9 cellular contexts compared by ENCODE assay signal in the genomic region with DNA sequence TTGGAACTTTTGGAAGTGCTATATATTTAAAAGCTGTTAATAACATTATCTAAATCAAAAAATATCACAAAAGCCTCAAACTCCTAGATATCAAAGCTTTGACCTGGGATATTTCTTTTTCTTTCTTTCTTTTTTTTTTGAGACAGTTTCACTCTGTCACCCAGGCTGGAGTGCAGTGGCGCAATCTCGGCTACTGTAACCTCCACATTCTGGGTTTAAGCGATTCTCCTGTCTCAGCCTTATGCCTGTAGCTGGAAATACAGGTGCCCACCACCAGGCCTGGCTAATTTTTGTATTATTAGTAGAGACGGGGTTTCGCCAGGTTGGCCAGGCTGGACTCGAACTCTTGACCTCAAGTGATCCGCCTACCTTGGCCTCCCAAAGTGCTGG. TPM values are rescaled to one million over a fixed set of nuclear protein-coding genes. Genes with fewer than 3 reads are reported as not detected.
DNase-seq lines count a peak whose midpoint lies in the region; ATAC-seq and TF ChIP-seq lines count a peak whose summit lies in the region.
"Had no signal": no experiment of that assay in that cellular context is flagged by ENCODE, and none has a peak within 500 bp of the region (broad histone marks: within the 10 kb centered on the region; RNA-seq: fewer than 3 reads in every experiment).

No MANE protein-coding gene starts in this region.

- peak overlapping the region; percentile 81 for H3K4me2 ChIP-seq in OCI-LY3 (ENCODE audit: low read length)
- H3K4me2 ChIP-seq in parathyroid adenoma (ENCODE audit: low read length), result no peak overlapping the region

- DNase-seq in CD4-positive, CD25-positive, alpha-beta regulatory T cell, result no peak
- DNase-seq in dorsolateral prefrontal cortex, result no peak
- DNase-seq in naive thymus-derived CD8-positive, alpha-beta T cell, result no peak
- DNase-seq: central memory CD4-positive, alpha-beta T cell had no signal

- peaks cover 58% of the 10 kb centered on the region for H3K4me1 ChIP-seq in CD4-positive, CD25-positive, alpha-beta regulatory T cell (ENCODE audit: control insufficient read depth, insufficient read depth, low read length, poor library complexity, severe bottlenecking)
- H3K4me1 ChIP-seq in OCI-LY3 (ENCODE audit: low read length) (peaks cover 86% of the 10 kb centered on the region), parathyroid adenoma (peaks cover 5% of the 10 kb centered on the region)

- no peaks in the 10 kb centered on the region for H3K27me3 ChIP-seq in CD4-positive, CD25-positive, alpha-beta regulatory T cell (ENCODE audit: control insufficient read depth, insufficient read depth, low read length)
- H3K27me3 ChIP-seq in OCI-LY3 (ENCODE audit: low read depth, low read length), result no peaks in the 10 kb centered on the region
- no peaks in the 10 kb centered on the region for H3K27me3 ChIP-seq in dorsolateral prefrontal cortex
- no peaks in the 10 kb centered on the region for H3K27me3 ChIP-seq in parathyroid adenoma (ENCODE audit: control insufficient read depth, insufficient read depth, low read length)

- H2AFZ ChIP-seq in OCI-LY3 (ENCODE audit: low read depth, low read length) (no peak overlapping the region), parathyroid adenoma (no peak overlapping the region)

- ATAC-seq in CD4-positive, CD25-positive, alpha-beta regulatory T cell (ENCODE audit: low read depth in 2 of 2), result no peak
- no peak for ATAC-seq in GM18868 (IDR thresholded peaks at IDR 0.05; ENCODE audit: unreplicated experiment)
- no peak for ATAC-seq in GM18907 (IDR thresholded peaks at IDR 0.05; ENCODE audit: unreplicated experiment)
- ATAC-seq in HG02981 (IDR thresholded peaks at IDR 0.05; ENCODE audit: unreplicated experiment), result no peak
- ATAC-seq in naive thymus-derived CD8-positive, alpha-beta T cell, result no peak

- no peak for TF ChIP-seq CTCF in OCI-LY3 (IDR thresholded peaks at IDR 0.05; ENCODE audit: low read depth, low read length)
- TF ChIP-seq CTCF in dorsolateral prefrontal cortex (IDR thresholded peaks at IDR 0.05 in 54 of 56, conservative IDR thresholded peaks at IDR 0.05 in 2 of 56; ENCODE audit: low read depth in 1 of 56, partially characterized antibody in 56 of 56), result no peak
- no peak for TF ChIP-seq CTCF in parathyroid adenoma (IDR thresholded peaks at IDR 0.05)

- no peaks in the 10 kb centered on the region for H3K9me3 Mint-ChIP-seq in CD4-positive, CD25-positive, alpha-beta regulatory T cell
- no peaks in the 10 kb centered on the region for H3K9me3 Mint-ChIP-seq in naive thymus-derived CD8-positive, alpha-beta T cell

- H3K4me3 Mint-ChIP-seq in CD4-positive, CD25-positive, alpha-beta regulatory T cell, result peak overlapping the region in 1 of 4 donors; percentile 23
- H3K4me3 Mint-ChIP-seq in naive thymus-derived CD8-positive, alpha-beta T cell, result peak overlapping the region in 1 of 10 donors; percentile 55

- POLR2A ChIA-PET in naive thymus-derived CD8-positive, alpha-beta T cell (lab: Charles Lee), result no interaction called here

- no peaks in the 10 kb centered on the region for H3K27me3 Mint-ChIP-seq in CD4-positive, CD25-positive, alpha-beta regulatory T cell
- no peaks in the 10 kb centered on the region for H3K27me3 Mint-ChIP-seq in naive thymus-derived CD8-positive, alpha-beta T cell

- H3K27ac ChIP-seq in CD4-positive, CD25-positive, alpha-beta regulatory T cell (ENCODE audit: insufficient read depth, low read length, poor library complexity, severe bottlenecking), result no peak overlapping the region
- peak overlapping the region; percentile 90 for H3K27ac ChIP-seq in OCI-LY3 (ENCODE audit: low read length)
- H3K27ac ChIP-seq in dorsolateral prefrontal cortex, result peak overlapping the region in 33 of 59 donors; percentile 2 to 78 (median 51)
- H3K27ac ChIP-seq in parathyroid adenoma, result peak overlapping the region; percentile 47

- intact Hi-C loops in dorsolateral prefrontal cortex (cut with DNase I), result no loop called here

- H3K36me3 Mint-ChIP-seq in CD4-positive, CD25-positive, alpha-beta regulatory T cell, result peaks cover 8% of the 10 kb centered on the region
- H3K36me3 Mint-ChIP-seq in naive thymus-derived CD8-positive, alpha-beta T cell, result peaks cover 0 to 10% (median 0%) of the 10 kb centered on the region in 3 donors

- peaks cover 100% of the 10 kb centered on the region for H3K79me2 ChIP-seq in OCI-LY3 (ENCODE audit: low read length)
- H3K79me2 ChIP-seq in parathyroid adenoma, result peaks cover 4% of the 10 kb centered on the region

- H3K9me3 ChIP-seq in CD4-positive, CD25-positive, alpha-beta regulatory T cell (ENCODE audit: control insufficient read depth in 2 of 2, low read length in 2 of 2), result no peaks in the 10 kb centered on the region
- H3K9me3 ChIP-seq in OCI-LY3 (ENCODE audit: insufficient read depth, low read length) (no peaks in the 10 kb centered on the region), parathyroid adenoma (ENCODE audit: control insufficient read depth, low read length) (no peaks in the 10 kb centered on the region)

- H3K9ac ChIP-seq in OCI-LY3 (ENCODE audit: low read length), result peak overlapping the region; percentile 67
- H3K9ac ChIP-seq in parathyroid adenoma, result no peak overlapping the region

- H3K27ac Mint-ChIP-seq in CD4-positive, CD25-positive, alpha-beta regulatory T cell, result peak overlapping the region in 2 of 3 donors; percentile 76 to 87
- peak overlapping the region in 4 of 10 donors; percentile 38 to 68 (median 53) for H3K27ac Mint-ChIP-seq in naive thymus-derived CD8-positive, alpha-beta T cell

- H3K36me3 ChIP-seq in CD4-positive, CD25-positive, alpha-beta regulatory T cell (ENCODE audit: control insufficient read depth, insufficient read depth, low read length), result no peaks in the 10 kb centered on the region
- H3K36me3 ChIP-seq in OCI-LY3 (replicated peaks; ENCODE audit: low read depth, low read length) (peaks cover 25% of the 10 kb centered on the region), parathyroid adenoma (ENCODE audit: control insufficient read depth, insufficient read depth, low read length) (no peaks in the 10 kb centered on the region)

- H4K20me1 ChIP-seq in OCI-LY3 (ENCODE audit: insufficient read depth, low read length), result peaks cover 75% of the 10 kb centered on the region

- no peak overlapping the region for H3K4me3 ChIP-seq in CD4-positive, CD25-positive, alpha-beta regulatory T cell (ENCODE audit: low read depth, low read length)
- H3K4me3 ChIP-seq in OCI-LY3 (ENCODE audit: low read length) (peak overlapping the region; percentile 63), dorsolateral prefrontal cortex (peak overlapping the region in 1 of 59 donors; percentile 2), parathyroid adenoma (ENCODE audit: low read depth, low read length) (no peak overlapping the region)

- peaks cover 21 to 94% (median 68%) of the 10 kb centered on the region in 4 donors for H3K4me1 Mint-ChIP-seq in CD4-positive, CD25-positive, alpha-beta regulatory T cell
- H3K4me1 Mint-ChIP-seq in naive thymus-derived CD8-positive, alpha-beta T cell, result peaks cover 34 to 100% (median 70%) of the 10 kb centered on the region in 4 donors

RNA-seq across cellular contexts. Expression of a gene that starts 31.3 kb away (rescaled TPM):
- 159 TPM for total RNA-seq in CD4-positive, CD25-positive, alpha-beta regulatory T cell
- polyA plus RNA-seq in CD4-positive, CD25-positive, alpha-beta regulatory T cell, result 1 to 10 TPM; 3.8 to 7.3 (median 4.6) TPM
- total RNA-seq in dorsolateral prefrontal cortex, result 100 to 1,000 TPM in 115 of 120 experiments, 10 to 100 TPM in 5; 96.5 to 222 (median 138) TPM
- total RNA-seq in naive thymus-derived CD8-positive, alpha-beta T cell, result 10 to 100 TPM; 91.7 to 94.7 TPM
- 1 to 10 TPM; 1.6 to 9.0 (median 4.4) TPM for polyA plus RNA-seq in naive thymus-derived CD8-positive, alpha-beta T cell
